Comparison of ENCODE assay signal across 8 cellular contexts in the genomic region with DNA sequence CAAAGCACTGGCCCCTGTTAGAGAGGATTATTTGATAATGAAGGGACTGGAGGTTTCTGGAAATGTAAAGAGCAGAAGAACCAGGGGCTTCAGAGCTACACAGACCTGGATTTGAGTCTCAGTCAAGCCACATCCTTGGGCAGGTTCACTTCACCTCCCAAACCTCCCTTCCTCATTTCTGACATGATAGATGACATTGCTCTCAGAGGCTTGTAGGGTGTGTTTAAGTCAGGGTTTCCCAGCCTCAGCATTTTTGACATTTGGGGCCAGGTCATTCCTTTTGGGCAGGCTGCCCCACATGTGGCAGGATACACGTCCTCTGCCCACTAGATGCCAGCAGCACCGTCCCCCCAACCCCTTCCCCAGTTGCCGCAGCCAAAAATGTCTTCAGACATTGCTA.
"Had no signal": no experiment of that assay in that cellular context is flagged by ENCODE, and none has a peak within 500 bp of the region (broad histone marks: within the 10 kb centered on the region; RNA-seq: fewer than 3 reads in every experiment).

No MANE protein-coding gene starts in this region.

- H3K9ac ChIP-seq: KMS-11 had no signal

- H3K27ac Mint-ChIP-seq: IgD-negative memory B cell had no signal

- FAIRE-seq: HepG2, HTR-8/SVneo had no signal

- H3K4me2 ChIP-seq: KMS-11 had no signal

- H3K27ac ChIP-seq: HL-60, KMS-11 had no signal

- H3K9me3 Mint-ChIP-seq: IgD-negative memory B cell had no signal

- H3K4me3 Mint-ChIP-seq: IgD-negative memory B cell had no signal

- ATAC-seq: HepG2 had no signal

- H3K4me1 Mint-ChIP-seq: IgD-negative memory B cell had no signal

- DNase-seq: IMR-90, KBM-7, KG1 had no signal

- H3K36me3 Mint-ChIP-seq: IgD-negative memory B cell had no signal
